Comparison of ENCODE assay signal across 12 cellular contexts in the genomic region with DNA sequence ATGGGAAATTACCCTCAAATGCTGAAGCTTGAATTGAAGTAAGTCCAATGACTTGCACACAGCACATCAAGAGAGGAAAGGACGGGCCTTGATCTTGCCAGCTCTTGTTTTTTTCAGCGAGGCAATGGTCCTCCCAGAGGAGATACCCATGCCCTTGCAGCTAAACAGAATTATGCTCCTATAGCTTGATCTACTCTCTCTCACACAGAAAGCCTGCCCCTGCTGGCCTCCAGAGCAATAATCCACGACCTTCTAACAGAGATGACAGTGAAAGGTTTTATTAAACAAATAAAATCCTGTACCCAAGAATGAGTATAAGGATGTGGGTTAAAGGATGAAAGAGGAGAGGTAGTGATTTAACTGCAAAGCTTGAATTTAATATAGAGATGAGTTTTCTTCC.
DNase-seq lines count a peak whose midpoint lies in the region; ATAC-seq and TF ChIP-seq lines count a peak whose summit lies in the region.
"Had no signal": no experiment of that assay in that cellular context is flagged by ENCODE, and none has a peak within 500 bp of the region (broad histone marks: within the 10 kb centered on the region; RNA-seq: fewer than 3 reads in every experiment).

No MANE protein-coding gene starts in this region.

- peaks cover 2% of the 10 kb centered on the region for H3K27me3 Mint-ChIP-seq in glutamatergic neuron (ENCODE audit: unreplicated experiment)
- H3K27me3 Mint-ChIP-seq in stimulated activated memory B cell treated with anti-CD40 and anti-IgM and Interleukin-4, amounts not matched to agents 10 μg/mL and 1 μg/mL and 100 μg/mL, for 72 hours, result peaks cover 20% of the 10 kb centered on the region

- DNase-seq in BJ (ENCODE audit: low read depth) (no peak), MG63 (peak; percentile 5), glutamatergic neuron (peak; percentile 22), NCI-H2081 (lab: John Stamatoyannopoulos, UW) (no peak)
- no peak for DNase-seq in stimulated activated naive CD8-positive, alpha-beta T cell treated with anti-CD3 and anti-CD28 coated beads, Interleukin-15, Interleukin-2, amounts not matched to agents 100 U/mL and 50 U/mL, for 24 hours
- DNase-seq: activated CD4-positive, alpha-beta memory T cell treated with anti-CD3 and anti-CD28 coated beads, Interleukin-2, amount 10 ng/mL, durations not matched to agents 7 days and 5 days; DMS79; kidney; NCI-H1436 treated with DMSO at 0.1 percent for 48 hours had no signal

- H3K9me3 Mint-ChIP-seq in glutamatergic neuron (ENCODE audit: unreplicated experiment), result peaks cover 3% of the 10 kb centered on the region
- H3K9me3 Mint-ChIP-seq in stimulated activated memory B cell treated with anti-CD40 and anti-IgM and Interleukin-4, amounts not matched to agents 10 μg/mL and 1 μg/mL and 100 μg/mL, for 72 hours, result peaks cover 18% of the 10 kb centered on the region

- ATAC-seq in GM19395 (IDR thresholded peaks at IDR 0.05; ENCODE audit: unreplicated experiment) (peak; percentile 75), HG02678 (IDR thresholded peaks at IDR 0.05; ENCODE audit: unreplicated experiment) (no peak)
- ATAC-seq in stimulated activated naive CD8-positive, alpha-beta T cell treated with anti-CD3 and anti-CD28 coated beads, Interleukin-15, Interleukin-2, amounts not matched to agents 100 U/mL and 50 U/mL, for 24 hours, result no peak
- ATAC-seq in stimulated activated memory B cell treated with anti-CD40 and anti-IgM and Interleukin-4, amounts not matched to agents 10 μg/mL and 1 μg/mL and 100 μg/mL, for 72 hours, result no peak

- H3K4me1 Mint-ChIP-seq in glutamatergic neuron (ENCODE audit: low read depth, unreplicated experiment), result no peaks in the 10 kb centered on the region
- no peaks in the 10 kb centered on the region for H3K4me1 Mint-ChIP-seq in stimulated activated memory B cell treated with anti-CD40 and anti-IgM and Interleukin-4, amounts not matched to agents 10 μg/mL and 1 μg/mL and 100 μg/mL, for 72 hours
- H3K4me1 Mint-ChIP-seq: activated CD4-positive, alpha-beta memory T cell treated with anti-CD3 and anti-CD28 coated beads, Interleukin-2, amount 10 ng/mL, durations not matched to agents 7 days and 5 days had no signal

- no peak overlapping the region for H3K4me3 Mint-ChIP-seq in glutamatergic neuron (ENCODE audit: unreplicated experiment)
- H3K4me3 Mint-ChIP-seq in stimulated activated memory B cell treated with anti-CD40 and anti-IgM and Interleukin-4, amounts not matched to agents 10 μg/mL and 1 μg/mL and 100 μg/mL, for 72 hours, result no peak overlapping the region
- H3K4me3 Mint-ChIP-seq: activated CD4-positive, alpha-beta memory T cell treated with anti-CD3 and anti-CD28 coated beads, Interleukin-2, amount 10 ng/mL, durations not matched to agents 7 days and 5 days had no signal

- TF ChIP-seq CTCF in BJ (IDR thresholded peaks at IDR 0.05; ENCODE audit: insufficient read depth, low read depth, low read length) (peak; percentile 16; the same call in 1 of the 2 replicates), glutamatergic neuron (IDR thresholded peaks at IDR 0.05; ENCODE audit: partially characterized antibody, unreplicated experiment) (peak; percentile 20)

- H3K36me3 ChIP-seq in BJ (ENCODE audit: control insufficient read depth, insufficient read depth, low read length), result no peaks in the 10 kb centered on the region
- H3K36me3 ChIP-seq in MG63, result no peaks in the 10 kb centered on the region

- no peak overlapping the region for H3K27ac Mint-ChIP-seq in glutamatergic neuron (ENCODE audit: unreplicated experiment)
- H3K27ac Mint-ChIP-seq in stimulated activated memory B cell treated with anti-CD40 and anti-IgM and Interleukin-4, amounts not matched to agents 10 μg/mL and 1 μg/mL and 100 μg/mL, for 72 hours, result no peak overlapping the region
- H3K27ac Mint-ChIP-seq: activated CD4-positive, alpha-beta memory T cell treated with anti-CD3 and anti-CD28 coated beads, Interleukin-2, amount 10 ng/mL, durations not matched to agents 7 days and 5 days had no signal

- H3K9me3 ChIP-seq in MG63, result no peaks in the 10 kb centered on the region

- peaks cover 13% of the 10 kb centered on the region for H3K36me3 Mint-ChIP-seq in glutamatergic neuron (ENCODE audit: unreplicated experiment)
- H3K36me3 Mint-ChIP-seq in stimulated activated memory B cell treated with anti-CD40 and anti-IgM and Interleukin-4, amounts not matched to agents 10 μg/mL and 1 μg/mL and 100 μg/mL, for 72 hours, result peaks cover 12% of the 10 kb centered on the region

- H3K4me3 ChIP-seq in BJ (ENCODE audit: low read depth, low read length) (no peak overlapping the region), MG63 (no peak overlapping the region)

- H3K27me3 ChIP-seq in BJ (ENCODE audit: control insufficient read depth, insufficient read depth, low read length) (no peaks in the 10 kb centered on the region), MG63 (no peaks in the 10 kb centered on the region)

- POLR2A ChIA-PET in BJ (lab: Charles Lee), result no interaction called here

- CTCF ChIA-PET in BJ (lab: Yijun Ruan, JAX), result interaction anchor here (1.0 to 1.2 kb wide), 2 partner anchors 10 to 226 kb away, joined by 3 to 5 read pairs; no protein-coding TSS in a partner anchor

Comparison
In these comparisons a context has a peak if more than half of its experiments do, and no peak if none do; other contexts are left out.
1. DNase-seq: peak in MG63 (single experiment) and glutamatergic neuron (single experiment); none in BJ (single experiment), NCI-H2081 (0 of 2) and stimulated activated naive CD8-positive, alpha-beta T cell treated with anti-CD3 and anti-CD28 coated beads, Interleukin-15, Interleukin-2, amounts not matched to agents 100 U/mL and 50 U/mL, for 24 hours (single experiment).